In genomic region chr9:95073042-95073607, GRCh38 we compare ENCODE assay signal across 11 cellular contexts.
A peak's percentile ranks its signal among the peaks of the same experiment; 100 is the strongest.
DNase-seq lines count a peak whose midpoint lies in the region; ATAC-seq, FAIRE-seq and TF ChIP-seq lines count a peak whose summit lies in the region.
"Had no signal": no experiment of that assay in that cellular context is flagged by ENCODE, and none has a peak within 500 bp of the region (broad histone marks: within the 10 kb centered on the region; RNA-seq: fewer than 3 reads in every experiment).

No MANE protein-coding gene starts in this region.

- ATAC-seq in foreskin keratinocyte (peak; percentile 35), sciatic nerve (no peak)
- ATAC-seq in activated CD4-positive, CD25-positive, alpha-beta regulatory T cell treated with anti-CD3 and anti-CD28 coated beads, Interleukin-2, amount 50 U/mL, for 24 hours: no peak

- H3K4me3 Mint-ChIP-seq in progenitor cell of endocrine pancreas (ENCODE audit: low read depth): no peak overlapping the region

- no peak overlapping the region for H3K27ac ChIP-seq in foreskin keratinocyte

- peaks cover 6% of the 10 kb centered on the region for H3K36me3 Mint-ChIP-seq in progenitor cell of endocrine pancreas (ENCODE audit: insufficient read depth)

- intact Hi-C loops in sciatic nerve (cut with DNase I): no loop called here

- no peaks in the 10 kb centered on the region for H3K27me3 ChIP-seq in foreskin keratinocyte
- H3K27me3 ChIP-seq: adrenal gland had no signal

- no peak for FAIRE-seq in D721Med (lab: Jason Lieb, UNC)

- H3K4me1 ChIP-seq in foreskin keratinocyte: no peaks in the 10 kb centered on the region

- H3K9me3 Mint-ChIP-seq in progenitor cell of endocrine pancreas (ENCODE audit: low read depth): no peaks in the 10 kb centered on the region

- no peaks in the 10 kb centered on the region for H3K27me3 Mint-ChIP-seq in progenitor cell of endocrine pancreas

- peaks cover 24% of the 10 kb centered on the region for H3K4me1 Mint-ChIP-seq in progenitor cell of endocrine pancreas (ENCODE audit: low read depth)

- DNase-seq in D721Med (ENCODE audit: insufficient read length, low spot score): no peak
- peak; percentile 65 for DNase-seq in SK-MEL-5 (ENCODE audit: low read depth, low spot score)
- DNase-seq in foreskin keratinocyte: no peak
- DNase-seq in progenitor cell of endocrine pancreas (ENCODE audit: low spot score, unreplicated experiment): no peak
- no peak for DNase-seq in sciatic nerve (ENCODE audit: low spot score)
- no peak for DNase-seq in SHP77 (lab: John Stamatoyannopoulos, UW)
- DNase-seq in islet precursor cell: no peak
- DNase-seq: kidney glomerular epithelial cell, NCI-H345 had no signal

- no peak overlapping the region for H3K27ac Mint-ChIP-seq in progenitor cell of endocrine pancreas

- TF ChIP-seq CTCF in D721Med (IDR thresholded peaks at IDR 0.05; ENCODE audit: insufficient read depth, missing control alignments): peak; percentile 7
- TF ChIP-seq CTCF in foreskin keratinocyte (conservative IDR thresholded peaks at IDR 0.05): peak; percentile 42
- TF ChIP-seq CTCF in progenitor cell of endocrine pancreas (IDR thresholded peaks at IDR 0.05; ENCODE audit: unreplicated experiment): peak; percentile 28

- in situ Hi-C loops in SK-MEL-5 (cut with HindIII; ENCODE audit: low pct_unique_long_range_greater_than_20kb, low sequenced_read_pairs): no loop called here
